ENCODE assay signal across 8 cellular contexts in genomic region chrX:24838624-24839023, GRCh38.
A peak's percentile ranks its signal among the peaks of the same experiment; 100 is the strongest.
DNase-seq lines count a peak whose midpoint lies in the region; ATAC-seq, FAIRE-seq and TF ChIP-seq lines count a peak whose summit lies in the region.

No MANE protein-coding gene starts in this region.

- no peaks in the 10 kb centered on the region for H3K4me1 Mint-ChIP-seq in CD4-positive, CD25-positive, alpha-beta regulatory T cell
- H3K4me1 Mint-ChIP-seq in activated T-cell treated with anti-CD3 and anti-CD28 coated beads, Interleukin-2, amount 50 U/mL, for 4 hours (ENCODE audit: low read depth), result no peaks in the 10 kb centered on the region
- no peaks in the 10 kb centered on the region for H3K4me1 Mint-ChIP-seq in activated naive CD8-positive, alpha-beta T cell treated with anti-CD3 and anti-CD28 coated beads for 36 hours

- H3K9me3 Mint-ChIP-seq in CD4-positive, CD25-positive, alpha-beta regulatory T cell, result no peaks in the 10 kb centered on the region
- H3K9me3 Mint-ChIP-seq in activated T-cell treated with anti-CD3 and anti-CD28 coated beads, Interleukin-2, amount 50 U/mL, for 4 hours, result no peaks in the 10 kb centered on the region
- no peaks in the 10 kb centered on the region for H3K9me3 Mint-ChIP-seq in activated naive CD8-positive, alpha-beta T cell treated with anti-CD3 and anti-CD28 coated beads for 36 hours

- WGBS in esophagus squamous epithelium, 2 donors, result 16 to 50% methylated on average over 3 of the region's 3 CpGs

- no peaks in the 10 kb centered on the region for H3K4me1 ChIP-seq in CD4-positive, CD25-positive, alpha-beta regulatory T cell (ENCODE audit: control insufficient read depth, insufficient read depth, low read length, poor library complexity, severe bottlenecking)
- H3K4me1 ChIP-seq in esophagus squamous epithelium (no peaks in the 10 kb centered on the region), gastrocnemius medialis (peaks cover 12 to 13% of the 10 kb centered on the region in 2 donors)

- DNase-seq in CD4-positive, CD25-positive, alpha-beta regulatory T cell, result peak in 2 of 3 donors; percentile 30 to 56
- peak; percentile 7 for DNase-seq in GM13977 (ENCODE audit: low spot score)
- DNase-seq in RCC 7860 (ENCODE audit: low spot score), result peak; percentile 11
- DNase-seq in esophagus squamous epithelium (lab: John Stamatoyannopoulos, UW), result no peak
- DNase-seq in gastrocnemius medialis, result no peak
- no peak for DNase-seq in activated T-cell treated with anti-CD3 and anti-CD28 coated beads, Interleukin-2, amount 50 U/mL, for 4 hours
- DNase-seq in activated naive CD8-positive, alpha-beta T cell treated with anti-CD3 and anti-CD28 coated beads for 36 hours, result no peak

- no peaks in the 10 kb centered on the region for H3K36me3 ChIP-seq in CD4-positive, CD25-positive, alpha-beta regulatory T cell (ENCODE audit: control insufficient read depth, insufficient read depth, low read length)
- H3K36me3 ChIP-seq in esophagus squamous epithelium, result peaks cover 0 to 4% (median 0%) of the 10 kb centered on the region in 3 donors
- H3K36me3 ChIP-seq in gastrocnemius medialis, result no peaks in the 10 kb centered on the region

- no peaks in the 10 kb centered on the region for H3K36me3 Mint-ChIP-seq in CD4-positive, CD25-positive, alpha-beta regulatory T cell
- H3K36me3 Mint-ChIP-seq in activated T-cell treated with anti-CD3 and anti-CD28 coated beads, Interleukin-2, amount 50 U/mL, for 4 hours (ENCODE audit: insufficient read depth), result no peaks in the 10 kb centered on the region
- no peaks in the 10 kb centered on the region for H3K36me3 Mint-ChIP-seq in activated naive CD8-positive, alpha-beta T cell treated with anti-CD3 and anti-CD28 coated beads for 36 hours

- no peaks in the 10 kb centered on the region for H3K27me3 Mint-ChIP-seq in CD4-positive, CD25-positive, alpha-beta regulatory T cell
- H3K27me3 Mint-ChIP-seq in activated T-cell treated with anti-CD3 and anti-CD28 coated beads, Interleukin-2, amount 50 U/mL, for 4 hours (ENCODE audit: low read depth), result no peaks in the 10 kb centered on the region
- no peaks in the 10 kb centered on the region for H3K27me3 Mint-ChIP-seq in activated naive CD8-positive, alpha-beta T cell treated with anti-CD3 and anti-CD28 coated beads for 36 hours

- H3K27ac ChIP-seq in CD4-positive, CD25-positive, alpha-beta regulatory T cell (ENCODE audit: insufficient read depth, low read length, poor library complexity, severe bottlenecking), result no peak overlapping the region
- H3K27ac ChIP-seq in esophagus squamous epithelium, result no peak overlapping the region
- peak overlapping the region in 3 of 4 donors; percentile 41 to 54 (median 53) for H3K27ac ChIP-seq in gastrocnemius medialis

- ATAC-seq in CD4-positive, CD25-positive, alpha-beta regulatory T cell (ENCODE audit: low read depth in 2 of 2), result no peak
- ATAC-seq in gastrocnemius medialis, result peak in 1 of 2 donors; percentile 65
- no peak for ATAC-seq in activated T-cell treated with anti-CD3 and anti-CD28 coated beads, Interleukin-2, amount 50 U/mL, for 4 hours
- no peak for ATAC-seq in HG02763 (IDR thresholded peaks at IDR 0.05; ENCODE audit: unreplicated experiment)

- peak; percentile 64 for TF ChIP-seq CTCF in GM13977 (IDR thresholded peaks at IDR 0.05; ENCODE audit: extremely low read depth, insufficient read depth, missing control alignments)
- peak in 5 of 6 experiments; percentile 15 to 65 (median 32) for TF ChIP-seq CTCF in esophagus squamous epithelium (IDR thresholded peaks at IDR 0.05)
- peak; percentile 25 to 59 (median 34) for TF ChIP-seq CTCF in gastrocnemius medialis (IDR thresholded peaks at IDR 0.05 in 4 of 5, conservative IDR thresholded peaks at IDR 0.05 in 1 of 5)

- H3K9me3 ChIP-seq in CD4-positive, CD25-positive, alpha-beta regulatory T cell (ENCODE audit: control insufficient read depth in 2 of 2, low read length in 2 of 2), result no peaks in the 10 kb centered on the region
- H3K9me3 ChIP-seq in esophagus squamous epithelium (no peaks in the 10 kb centered on the region), gastrocnemius medialis (no peaks in the 10 kb centered on the region)

- TF ChIP-seq POLR2A in esophagus squamous epithelium (IDR thresholded peaks at IDR 0.05) (no peak), gastrocnemius medialis (IDR thresholded peaks at IDR 0.05) (no peak)

- intact Hi-C loops in esophagus squamous epithelium (cut with DNase I) (loop anchor here (10.0 kb wide), 1 partner anchor 306 kb away; no protein-coding TSS in a partner anchor), gastrocnemius medialis (cut with DNase I; ENCODE audit: low total_unique reads) (loop anchor here (2.0 kb wide), 2 partner anchors 182 to 304 kb away; no protein-coding TSS in a partner anchor)

- no peak overlapping the region for H3K27ac Mint-ChIP-seq in CD4-positive, CD25-positive, alpha-beta regulatory T cell
- no peak overlapping the region for H3K27ac Mint-ChIP-seq in activated naive CD8-positive, alpha-beta T cell treated with anti-CD3 and anti-CD28 coated beads for 36 hours

- in situ Hi-C loops in GM13977 (cut with MboI; ENCODE audit: low pct_unique_long_range_greater_than_20kb, low sequenced_read_pairs, unreplicated experiment), result no loop called here
- in situ Hi-C loops in gastrocnemius medialis (cut with MboI; ENCODE audit: low sequenced_read_pairs in 4 of 4), result loop anchor here in 3 of 4 donors (5.0 to 25.0 kb wide), 4 partner anchors 174 to 309 kb away; partner anchors contain the start of gene ARX (in 2 of the 3)

- H3K4me3 Mint-ChIP-seq in CD4-positive, CD25-positive, alpha-beta regulatory T cell, result no peak overlapping the region
- no peak overlapping the region for H3K4me3 Mint-ChIP-seq in activated T-cell treated with anti-CD3 and anti-CD28 coated beads, Interleukin-2, amount 50 U/mL, for 4 hours
- no peak overlapping the region for H3K4me3 Mint-ChIP-seq in activated naive CD8-positive, alpha-beta T cell treated with anti-CD3 and anti-CD28 coated beads for 36 hours

- no peaks in the 10 kb centered on the region for H3K27me3 ChIP-seq in CD4-positive, CD25-positive, alpha-beta regulatory T cell (ENCODE audit: control insufficient read depth, insufficient read depth, low read length)
- H3K27me3 ChIP-seq in esophagus squamous epithelium, result no peaks in the 10 kb centered on the region
- no peaks in the 10 kb centered on the region for H3K27me3 ChIP-seq in gastrocnemius medialis

- peak; percentile 69 for FAIRE-seq in RCC 7860 (lab: Jason Lieb, UNC)

- H3K4me3 ChIP-seq in CD4-positive, CD25-positive, alpha-beta regulatory T cell (ENCODE audit: low read depth, low read length), result no peak overlapping the region
- H3K4me3 ChIP-seq in esophagus squamous epithelium, result no peak overlapping the region
- no peak overlapping the region for H3K4me3 ChIP-seq in gastrocnemius medialis

Comparison
In these comparisons a context has a peak if more than half of its experiments do, and no peak if none do; other contexts are left out.
1. DNase-seq: peak in CD4-positive, CD25-positive, alpha-beta regulatory T cell (2 of 3), GM13977 (single experiment) and RCC 7860 (single experiment); none in esophagus squamous epithelium (single experiment), gastrocnemius medialis (0 of 2), activated T-cell treated with anti-CD3 and anti-CD28 coated beads, Interleukin-2, amount 50 U/mL, for 4 hours (single experiment) and activated naive CD8-positive, alpha-beta T cell treated with anti-CD3 and anti-CD28 coated beads for 36 hours (single experiment).
2. H3K27ac ChIP-seq: peak in gastrocnemius medialis (3 of 4); none in CD4-positive, CD25-positive, alpha-beta regulatory T cell (single experiment) and esophagus squamous epithelium (0 of 4).
3. Peak in every context shown above with its lines, with median percentiles within 50 percentile points of each other: CTCF ChIP-seq.